25 cellular contexts compared by ENCODE assay signal in the genomic region with DNA sequence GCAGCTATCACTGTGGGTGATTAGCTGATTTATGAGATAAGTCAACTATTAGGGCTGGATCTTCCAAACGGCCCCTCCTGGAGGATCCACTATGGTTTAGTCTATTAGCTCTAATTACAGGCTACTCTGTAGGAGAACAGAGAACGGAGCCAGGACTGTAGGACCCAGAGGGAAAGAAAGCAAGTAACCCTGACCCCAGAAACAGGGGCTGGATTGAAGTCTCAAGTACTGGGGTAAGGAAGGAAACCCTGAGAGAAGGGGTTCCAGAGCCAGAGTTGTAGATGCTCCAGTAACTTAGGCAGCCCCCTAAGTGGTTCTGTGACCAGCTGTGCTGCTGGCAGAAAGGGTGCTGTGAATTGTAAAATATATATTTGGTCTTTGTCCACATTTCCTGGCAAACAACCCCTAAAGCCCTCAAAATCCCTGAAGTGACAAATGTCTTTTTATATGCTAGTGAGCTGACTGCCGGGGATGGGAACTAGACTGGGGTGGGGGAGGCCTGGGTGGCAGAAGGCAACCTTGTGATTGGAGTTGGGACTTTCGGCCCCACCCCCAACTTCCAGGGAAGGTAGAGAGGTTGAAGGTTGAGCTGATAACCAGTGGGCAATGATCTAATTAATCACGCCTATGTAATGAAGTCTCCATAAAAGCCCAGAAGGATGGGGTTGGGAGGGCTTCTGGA. TPM values are rescaled to one million over a fixed set of nuclear protein-coding genes. Genes with fewer than 3 reads are reported as not detected.
DNase-seq lines count a peak whose midpoint lies in the region; TF ChIP-seq lines count a peak whose summit lies in the region.
"Had no signal": no experiment of that assay in that cellular context is flagged by ENCODE, and none has a peak within 500 bp of the region (broad histone marks: within the 10 kb centered on the region; RNA-seq: fewer than 3 reads in every experiment).

No MANE protein-coding gene starts in this region.

- H3K9ac ChIP-seq in NT2/D1 (ENCODE audit: insufficient read length, low read depth), result peak overlapping the region; percentile 26

- H3K27me3 ChIP-seq in NT2/D1 (ENCODE audit: insufficient read depth, insufficient read length) (no peaks in the 10 kb centered on the region), tibial nerve (peaks cover 0 to 5% of the 10 kb centered on the region in 2 donors)
- H3K27me3 ChIP-seq: body of pancreas, esophagus muscularis mucosa, ovary had no signal

- no peaks in the 10 kb centered on the region for H3K36me3 Mint-ChIP-seq in type B pancreatic cell
- H3K36me3 Mint-ChIP-seq: stimulated activated naive B cell treated with anti-CD40 and anti-IgM and Interleukin-4, amounts not matched to agents 10 μg/mL and 1 μg/mL and 100 μg/mL, for 72 hours had no signal

- TF ChIP-seq CTCF in type B pancreatic cell (conservative IDR thresholded peaks at IDR 0.05), result no peak
- TF ChIP-seq CTCF in tibial nerve (IDR thresholded peaks at IDR 0.05), result no peak

- H3K9me3 ChIP-seq in NT2/D1 (ENCODE audit: insufficient read depth, low read length) (no peaks in the 10 kb centered on the region), iPS-18c (ENCODE audit: control insufficient read depth, insufficient read depth, low read length) (no peaks in the 10 kb centered on the region), tibial nerve (no peaks in the 10 kb centered on the region)
- H3K9me3 ChIP-seq: A549, body of pancreas, esophagus muscularis mucosa, ovary had no signal

- H3K27me3 Mint-ChIP-seq in type B pancreatic cell, result peaks cover 7% of the 10 kb centered on the region
- H3K27me3 Mint-ChIP-seq: activated CD4-positive, alpha-beta T cell treated with anti-CD3 and anti-CD28 coated beads, Interleukin-2, amount 10 ng/mL, durations not matched to agents 7 days and 5 days had no signal

- no peak overlapping the region for H3K4me3 ChIP-seq in NT2/D1 (ENCODE audit: insufficient read length, low read depth)
- H3K4me3 ChIP-seq in iPS-18c (ENCODE audit: insufficient read depth, low read depth, low read length), result peak overlapping the region; percentile 2; the same call in 1 of the 2 replicates
- no peak overlapping the region for H3K4me3 ChIP-seq in tibial nerve
- H3K4me3 ChIP-seq: A549, body of pancreas, esophagus muscularis mucosa, ovary had no signal

- H3K4me3 Mint-ChIP-seq in type B pancreatic cell, result peak overlapping the region; percentile 60
- H3K4me3 Mint-ChIP-seq: activated CD4-positive, alpha-beta T cell treated with anti-CD3 and anti-CD28 coated beads, Interleukin-2, amount 10 ng/mL, durations not matched to agents 7 days and 5 days; dendritic cell treated with granulocyte-macrophage colony-stimulating factor and Interleukin-4, amounts not matched to agents 40 ng/mL and 50 ng/mL, for 4 days; stimulated activated naive B cell treated with anti-CD40 and anti-IgM and Interleukin-4, amounts not matched to agents 10 μg/mL and 1 μg/mL and 100 μg/mL, for 72 hours had no signal

- no peak overlapping the region for H3K27ac ChIP-seq in tibial nerve
- H3K27ac ChIP-seq: A549, body of pancreas, C4-2B, esophagus muscularis mucosa, ovary had no signal

- no peaks in the 10 kb centered on the region for H3K9me3 Mint-ChIP-seq in type B pancreatic cell
- H3K9me3 Mint-ChIP-seq: activated CD4-positive, alpha-beta T cell treated with anti-CD3 and anti-CD28 coated beads, Interleukin-2, amount 10 ng/mL, durations not matched to agents 7 days and 5 days; dendritic cell treated with granulocyte-macrophage colony-stimulating factor and Interleukin-4, amounts not matched to agents 40 ng/mL and 50 ng/mL, for 4 days; stimulated activated naive B cell treated with anti-CD40 and anti-IgM and Interleukin-4, amounts not matched to agents 10 μg/mL and 1 μg/mL and 100 μg/mL, for 72 hours had no signal

- H3K36me3 ChIP-seq in NT2/D1 (ENCODE audit: insufficient read depth, insufficient read length, low read length), result peaks cover 6% of the 10 kb centered on the region
- no peaks in the 10 kb centered on the region for H3K36me3 ChIP-seq in tibial nerve
- H3K36me3 ChIP-seq: esophagus muscularis mucosa, ovary had no signal

- no peak for TF ChIP-seq POLR2A in tibial nerve (IDR thresholded peaks at IDR 0.05)

- no peak overlapping the region for H3K27ac Mint-ChIP-seq in type B pancreatic cell
- H3K27ac Mint-ChIP-seq: activated CD4-positive, alpha-beta T cell treated with anti-CD3 and anti-CD28 coated beads, Interleukin-2, amount 10 ng/mL, durations not matched to agents 7 days and 5 days; dendritic cell treated with granulocyte-macrophage colony-stimulating factor and Interleukin-4, amounts not matched to agents 40 ng/mL and 50 ng/mL, for 4 days; stimulated activated naive B cell treated with anti-CD40 and anti-IgM and Interleukin-4, amounts not matched to agents 10 μg/mL and 1 μg/mL and 100 μg/mL, for 72 hours had no signal

- TF ChIP-seq EP300 in tibial nerve (IDR thresholded peaks at IDR 0.05), result no peak

- DNase-seq in activated CD8-positive, alpha-beta memory T cell treated with anti-CD3 and anti-CD28 coated beads for 24 hours, result peak; percentile 43
- DNase-seq in activated CD8-positive, alpha-beta memory T cell treated with anti-CD3 and anti-CD28 coated beads, Interleukin-2, amount 50 U/mL, for 48 hours, result no peak
- peak; percentile 81 for DNase-seq in NT2/D1 (ENCODE audit: low read depth, low spot score)
- no peak for DNase-seq in type B pancreatic cell (ENCODE audit: extremely low spot score, unreplicated experiment)
- DNase-seq in tibial nerve (ENCODE audit: low spot score in 2 of 2), result no peak
- no peak for DNase-seq in NK-92 (lab: John Stamatoyannopoulos, UW; ENCODE audit: unreplicated experiment)
- DNase-seq in stimulated activated CD8-positive, alpha-beta memory T cell treated with anti-CD3 and anti-CD28 coated beads, Interleukin-4, amount 100 ng/mL, for 48 hours, result no peak
- DNase-seq: activated CD4-positive, alpha-beta T cell treated with anti-CD3 and anti-CD28 coated beads, Interleukin-2, amount 10 ng/mL, durations not matched to agents 7 days and 5 days; activated naive CD4-positive, alpha-beta T cell treated with anti-CD3 and anti-CD28 coated beads, Interleukin-2, amount 50 U/mL, for 16 hours; activated T-cell treated with anti-CD3 and anti-CD28 coated beads for 4 hours; body of pancreas; stimulated activated naive B cell treated with anti-CD40 and anti-IgM and Interleukin-4, amounts not matched to agents 10 μg/mL and 1 μg/mL and 100 μg/mL, for 72 hours; T1000; trophoblast cell had no signal

- WGBS in tibial nerve, 2 donors, result 62 to 68% methylated on average over 5 of the region's 5 CpGs

- peaks cover 27% of the 10 kb centered on the region for H3K4me1 Mint-ChIP-seq in type B pancreatic cell (ENCODE audit: unreplicated experiment)

- peaks cover 4% of the 10 kb centered on the region for H3K4me1 ChIP-seq in NT2/D1 (ENCODE audit: insufficient read depth, insufficient read length)
- peaks cover 0 to 17% (median 11%) of the 10 kb centered on the region in 4 donors for H3K4me1 ChIP-seq in tibial nerve

RNA-seq across cellular contexts. Expression of gene EPHA1, which starts 2.8 kb away (rescaled TPM):
- total RNA-seq in type B pancreatic cell (ENCODE audit: low replicate concordance) (18.0 and 40.1 TPM in 2 replicates), tibial nerve (1 to 10 TPM in 1 of 4 donors, under 1 TPM in 1, not detected in 2; 0.87 to 3.6 TPM)
- total RNA-seq: glomerular endothelial cell, NCI-H460, OCI-LY7, SK-MEL-5 had no signal

RNA-seq across cellular contexts. Expression of gene ZYX, which starts 24.7 kb away (rescaled TPM):
- total RNA-seq in type B pancreatic cell (ENCODE audit: low replicate concordance) (73.2 and 107 TPM in 2 replicates), tibial nerve (10 to 100 TPM; 57.5 to 96.9 (median 72.7) TPM)

RNA-seq across cellular contexts. Expression of gene TAS2R60, which starts 37.4 kb away (rescaled TPM):
- total RNA-seq in type B pancreatic cell (ENCODE audit: low replicate concordance) (not detected in 2 replicates), tibial nerve (not detected)
- total RNA-seq: activated CD4-positive, alpha-beta T cell treated with anti-CD3 and anti-CD28 coated beads, Interleukin-2, amount 10 ng/mL, durations not matched to agents 7 days and 5 days; body of pancreas; glomerular endothelial cell; mucosa of gallbladder; NCI-H460; OCI-LY7; SK-MEL-5 had no signal

RNA-seq across cellular contexts. Expression of gene FAM131B, which starts 43.3 kb away (rescaled TPM):
- total RNA-seq in type B pancreatic cell (ENCODE audit: low replicate concordance) (2.1 and 6.5 TPM in 2 replicates), tibial nerve (1 to 10 TPM; 1.2 to 9.0 (median 1.5) TPM)
- total RNA-seq: OCI-LY7, SK-MEL-5 had no signal

Comparison
In these comparisons a context has a peak if more than half of its experiments do, and no peak if none do; other contexts are left out.
1. DNase-seq: peak in activated CD8-positive, alpha-beta memory T cell treated with anti-CD3 and anti-CD28 coated beads for 24 hours (single experiment) and NT2/D1 (single experiment); none in activated CD8-positive, alpha-beta memory T cell treated with anti-CD3 and anti-CD28 coated beads, Interleukin-2, amount 50 U/mL, for 48 hours (single experiment), type B pancreatic cell (single experiment), tibial nerve (0 of 2), NK-92 (single experiment) and stimulated activated CD8-positive, alpha-beta memory T cell treated with anti-CD3 and anti-CD28 coated beads, Interleukin-4, amount 100 ng/mL, for 48 hours (single experiment).